ENCODE assay signal across 15 cellular contexts in genomic region chr2:197972017-197972416, GRCh38.
DNase-seq lines count a peak whose midpoint lies in the region; ATAC-seq and TF ChIP-seq lines count a peak whose summit lies in the region.
"Had no signal": no experiment of that assay in that cellular context is flagged by ENCODE, and none has a peak within 500 bp of the region (broad histone marks: within the 10 kb centered on the region; RNA-seq: fewer than 3 reads in every experiment).

No MANE protein-coding gene starts in this region.

- no peak for DNase-seq in Right ventricle myocardium inferior (ENCODE audit: missing footprints)
- no peak for DNase-seq in cardiac septum (ENCODE audit: low spot score)
- no peak for DNase-seq in coronary artery (ENCODE audit: low spot score)
- DNase-seq in lung microvascular endothelial cell (ENCODE audit: low read depth in 2 of 2), result peak; percentile 11 to 30
- DNase-seq: activated CD8-positive, alpha-beta memory T cell treated with anti-CD3 and anti-CD28 coated beads, Interleukin-2, amount 10 ng/mL, durations not matched to agents 7 days and 5 days; GDM1; glutamatergic neuron; NCI-H1105 treated with DMSO at 0.1 percent for 48 hours; T-helper 17 cell had no signal

- ATAC-seq in Right ventricle myocardium inferior, result peak; percentile 23
- ATAC-seq in GM19395 (IDR thresholded peaks at IDR 0.05; ENCODE audit: unreplicated experiment), result no peak
- no peak for ATAC-seq in HG03045 (IDR thresholded peaks at IDR 0.05; ENCODE audit: unreplicated experiment)
- ATAC-seq in HG03460 (IDR thresholded peaks at IDR 0.05; ENCODE audit: unreplicated experiment), result no peak
- no peak for ATAC-seq in GM18511 (IDR thresholded peaks at IDR 0.05; ENCODE audit: unreplicated experiment)
- ATAC-seq: activated CD8-positive, alpha-beta memory T cell treated with anti-CD3 and anti-CD28 coated beads, Interleukin-2, amount 10 ng/mL, durations not matched to agents 7 days and 5 days; stimulated activated memory B cell treated with anti-CD40 and anti-IgM and Interleukin-4, amounts not matched to agents 10 μg/mL and 1 μg/mL and 100 μg/mL, for 72 hours; T-helper 17 cell had no signal

- intact Hi-C loops in Right ventricle myocardium inferior (cut with DNase I) (no loop called here), cardiac septum (cut with DNase I) (no loop called here)

- peak overlapping the region; percentile 29 to 62 for H3K27ac ChIP-seq in coronary artery
- H3K27ac ChIP-seq: 22Rv1 had no signal

- TF ChIP-seq CTCF in coronary artery (IDR thresholded peaks at IDR 0.05), result no peak

- no peak overlapping the region for H3K4me3 ChIP-seq in coronary artery

Comparison
In these comparisons a context has a peak if more than half of its experiments do, and no peak if none do; other contexts are left out.
1. DNase-seq: peak in lung microvascular endothelial cell (2 of 2); none in Right ventricle myocardium inferior (single experiment), cardiac septum (single experiment) and coronary artery (single experiment).